Comparison of ENCODE assay signal across 1 cellular context in genomic region chr3:172696357-172696756, GRCh38.
TF ChIP-seq lines count a peak whose summit lies in the region.

No MANE protein-coding gene starts in this region.

TF ChIP-seq in HepG2, 621 proteins besides CTCF, POLR2A, EP300 and RAD21 (continued from another document and continues in another):
- peak; percentile 92 for TF ChIP-seq ZGPAT (CRISPR knock-in tag; IDR thresholded peaks at IDR 0.05)
- TF ChIP-seq MAFF (IDR thresholded peaks at IDR 0.05; ENCODE audit: low read depth, low read length): no peak
- no peak for TF ChIP-seq ZBTB44 (CRISPR knock-in tag; IDR thresholded peaks at IDR 0.05)
- TF ChIP-seq, protein P1, sequence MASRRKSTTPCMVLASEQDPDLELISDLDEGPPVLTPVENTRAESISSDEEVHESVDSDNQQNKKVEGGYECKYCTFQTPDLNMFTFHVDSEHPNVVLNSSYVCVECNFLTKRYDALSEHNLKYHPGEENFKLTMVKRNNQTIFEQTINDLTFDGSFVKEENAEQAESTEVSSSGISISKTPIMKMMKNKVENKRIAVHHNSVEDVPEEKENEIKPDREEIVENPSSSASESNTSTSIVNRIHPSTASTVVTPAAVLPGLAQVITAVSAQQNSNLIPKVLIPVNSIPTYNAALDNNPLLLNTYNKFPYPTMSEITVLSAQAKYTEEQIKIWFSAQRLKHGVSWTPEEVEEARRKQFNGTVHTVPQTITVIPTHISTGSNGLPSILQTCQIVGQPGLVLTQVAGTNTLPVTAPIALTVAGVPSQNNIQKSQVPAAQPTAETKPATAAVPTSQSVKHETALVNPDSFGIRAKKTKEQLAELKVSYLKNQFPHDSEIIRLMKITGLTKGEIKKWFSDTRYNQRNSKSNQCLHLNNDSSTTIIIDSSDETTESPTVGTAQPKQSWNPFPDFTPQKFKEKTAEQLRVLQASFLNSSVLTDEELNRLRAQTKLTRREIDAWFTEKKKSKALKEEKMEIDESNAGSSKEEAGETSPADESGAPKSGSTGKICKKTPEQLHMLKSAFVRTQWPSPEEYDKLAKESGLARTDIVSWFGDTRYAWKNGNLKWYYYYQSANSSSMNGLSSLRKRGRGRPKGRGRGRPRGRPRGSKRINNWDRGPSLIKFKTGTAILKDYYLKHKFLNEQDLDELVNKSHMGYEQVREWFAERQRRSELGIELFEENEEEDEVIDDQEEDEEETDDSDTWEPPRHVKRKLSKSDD (CRISPR knock-in tag; IDR thresholded peaks at IDR 0.05; ENCODE audit: low read depth): no peak
- TF ChIP-seq, protein P2, sequence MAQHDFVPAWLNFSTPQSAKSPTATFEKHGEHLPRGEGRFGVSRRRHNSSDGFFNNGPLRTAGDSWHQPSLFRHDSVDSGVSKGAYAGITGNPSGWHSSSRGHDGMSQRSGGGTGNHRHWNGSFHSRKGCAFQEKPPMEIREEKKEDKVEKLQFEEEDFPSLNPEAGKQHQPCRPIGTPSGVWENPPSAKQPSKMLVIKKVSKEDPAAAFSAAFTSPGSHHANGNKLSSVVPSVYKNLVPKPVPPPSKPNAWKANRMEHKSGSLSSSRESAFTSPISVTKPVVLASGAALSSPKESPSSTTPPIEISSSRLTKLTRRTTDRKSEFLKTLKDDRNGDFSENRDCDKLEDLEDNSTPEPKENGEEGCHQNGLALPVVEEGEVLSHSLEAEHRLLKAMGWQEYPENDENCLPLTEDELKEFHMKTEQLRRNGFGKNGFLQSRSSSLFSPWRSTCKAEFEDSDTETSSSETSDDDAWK (CRISPR knock-in tag; IDR thresholded peaks at IDR 0.05): no peak
- TF ChIP-seq GMEB1 (CRISPR knock-in tag; IDR thresholded peaks at IDR 0.05; ENCODE audit: borderline replicate concordance): no peak; the same call in 1 of the 2 replicates
- TF ChIP-seq GMEB2 (CRISPR knock-in tag; IDR thresholded peaks at IDR 0.05; ENCODE audit: low read depth): peak; percentile 19; the same call in 1 of the 2 replicates
- no peak for TF ChIP-seq ZNF776 (CRISPR knock-in tag; IDR thresholded peaks at IDR 0.05)
- TF ChIP-seq ZNF766 (CRISPR knock-in tag; IDR thresholded peaks at IDR 0.05; ENCODE audit: borderline replicate concordance): no peak
- no peak for TF ChIP-seq ZBED4 (CRISPR knock-in tag; IDR thresholded peaks at IDR 0.05; ENCODE audit: borderline replicate concordance)
- TF ChIP-seq, protein P3, sequence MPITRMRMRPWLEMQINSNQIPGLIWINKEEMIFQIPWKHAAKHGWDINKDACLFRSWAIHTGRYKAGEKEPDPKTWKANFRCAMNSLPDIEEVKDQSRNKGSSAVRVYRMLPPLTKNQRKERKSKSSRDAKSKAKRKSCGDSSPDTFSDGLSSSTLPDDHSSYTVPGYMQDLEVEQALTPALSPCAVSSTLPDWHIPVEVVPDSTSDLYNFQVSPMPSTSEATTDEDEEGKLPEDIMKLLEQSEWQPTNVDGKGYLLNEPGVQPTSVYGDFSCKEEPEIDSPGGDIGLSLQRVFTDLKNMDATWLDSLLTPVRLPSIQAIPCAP (CRISPR knock-in tag; IDR thresholded peaks at IDR 0.05; ENCODE audit: low read depth): no peak
- no peak for TF ChIP-seq EED (CRISPR knock-in tag; IDR thresholded peaks at IDR 0.05)
- TF ChIP-seq EHMT2 (IDR thresholded peaks at IDR 0.05; ENCODE audit: borderline replicate concordance, low read depth, low read length): no peak
- TF ChIP-seq REL (CRISPR knock-in tag; conservative IDR thresholded peaks at IDR 0.05): no peak
- TF ChIP-seq ETV5 (CRISPR knock-in tag; IDR thresholded peaks at IDR 0.05; ENCODE audit: borderline replicate concordance): peak; percentile 68; the same call in 1 of the 2 replicates
- TF ChIP-seq TMF1 (CRISPR knock-in tag; IDR thresholded peaks at IDR 0.05; ENCODE audit: low read depth): no peak
- TF ChIP-seq SMC3 (IDR thresholded peaks at IDR 0.05; ENCODE audit: low read length): peak; percentile 22; the same call in 1 of the 2 replicates
- TF ChIP-seq ZNF672 (CRISPR knock-in tag; IDR thresholded peaks at IDR 0.05): no peak
- no peak for TF ChIP-seq HOXA5 (CRISPR knock-in tag; IDR thresholded peaks at IDR 0.05)
- no peak for TF ChIP-seq ZMAT5 (CRISPR knock-in tag; IDR thresholded peaks at IDR 0.05; ENCODE audit: borderline replicate concordance, low read depth)
- no peak for TF ChIP-seq ZNF777 (CRISPR knock-in tag; IDR thresholded peaks at IDR 0.05)
- TF ChIP-seq GATAD1 (CRISPR knock-in tag; IDR thresholded peaks at IDR 0.05): peak; percentile 48; the same call in 1 of the 2 replicates
- TF ChIP-seq, protein P4, sequence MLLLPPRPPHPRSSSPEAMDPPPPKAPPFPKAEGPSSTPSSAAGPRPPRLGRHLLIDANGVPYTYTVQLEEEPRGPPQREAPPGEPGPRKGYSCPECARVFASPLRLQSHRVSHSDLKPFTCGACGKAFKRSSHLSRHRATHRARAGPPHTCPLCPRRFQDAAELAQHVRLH (CRISPR knock-in tag; IDR thresholded peaks at IDR 0.05; ENCODE audit: borderline replicate concordance, low read depth): peak; percentile 66; the same call in 1 of the 2 replicates
- TF ChIP-seq ZNF660 (CRISPR knock-in tag; IDR thresholded peaks at IDR 0.05; ENCODE audit: borderline replicate concordance, low read depth): no peak
- TF ChIP-seq ZFP37 (CRISPR knock-in tag; IDR thresholded peaks at IDR 0.05; ENCODE audit: borderline replicate concordance): 0 out of 2 replicates have a peak, but pooled peaks have one; percentile 34
- no peak for TF ChIP-seq ZNF547 (CRISPR knock-in tag; IDR thresholded peaks at IDR 0.05)
- no peak for TF ChIP-seq NR1H2 (CRISPR knock-in tag; IDR thresholded peaks at IDR 0.05; ENCODE audit: borderline replicate concordance, low read depth)
- peak; percentile 89 for TF ChIP-seq PPARG (CRISPR knock-in tag; conservative IDR thresholded peaks at IDR 0.05)
- TF ChIP-seq NONO (IDR thresholded peaks at IDR 0.05): no peak
- peak; percentile 70; the same call in 1 of the 2 replicates for TF ChIP-seq NONO (CRISPR knock-in tag; conservative IDR thresholded peaks at IDR 0.05)
- no peak for TF ChIP-seq POLR2G (IDR thresholded peaks at IDR 0.05; ENCODE audit: low read depth, low read length)
- TF ChIP-seq NCOR1 (IDR thresholded peaks at IDR 0.05; ENCODE audit: borderline replicate concordance, low read length): peak; percentile 90; the same call in 1 of the 2 replicates
- TF ChIP-seq ZNF296 (CRISPR knock-in tag; conservative IDR thresholded peaks at IDR 0.05): no peak
- TF ChIP-seq, protein P5, sequence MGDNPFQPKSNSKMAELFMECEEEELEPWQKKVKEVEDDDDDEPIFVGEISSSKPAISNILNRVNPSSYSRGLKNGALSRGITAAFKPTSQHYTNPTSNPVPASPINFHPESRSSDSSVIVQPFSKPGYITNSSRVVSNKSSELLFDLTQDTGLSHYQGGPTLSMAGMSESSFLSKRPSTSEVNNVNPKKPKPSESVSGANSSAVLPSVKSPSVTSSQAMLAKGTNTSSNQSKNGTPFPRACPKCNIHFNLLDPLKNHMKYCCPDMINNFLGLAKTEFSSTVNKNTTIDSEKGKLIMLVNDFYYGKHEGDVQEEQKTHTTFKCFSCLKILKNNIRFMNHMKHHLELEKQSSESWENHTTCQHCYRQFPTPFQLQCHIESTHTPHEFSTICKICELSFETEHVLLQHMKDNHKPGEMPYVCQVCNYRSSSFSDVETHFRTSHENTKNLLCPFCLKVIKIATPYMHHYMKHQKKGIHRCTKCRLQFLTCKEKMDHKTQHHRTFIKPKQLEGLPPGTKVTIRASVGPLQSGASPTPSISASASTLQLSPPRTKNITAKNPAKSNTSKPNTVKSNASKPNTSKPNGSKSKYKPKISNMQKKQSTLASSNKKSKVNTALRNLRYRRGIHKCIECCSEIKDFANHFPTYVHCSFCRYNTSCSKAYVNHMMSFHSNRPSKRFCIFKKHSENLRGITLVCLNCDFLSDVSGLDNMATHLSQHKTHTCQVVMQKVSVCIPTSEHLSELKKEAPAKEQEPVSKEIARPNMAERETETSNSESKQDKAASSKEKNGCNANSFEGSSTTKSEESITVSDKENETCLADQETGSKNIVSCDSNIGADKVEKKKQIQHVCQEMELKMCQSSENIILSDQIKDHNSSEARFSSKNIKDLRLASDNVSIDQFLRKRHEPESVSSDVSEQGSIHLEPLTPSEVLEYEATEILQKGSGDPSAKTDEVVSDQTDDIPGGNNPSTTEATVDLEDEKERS (CRISPR knock-in tag; IDR thresholded peaks at IDR 0.05): peak; percentile 87
- TF ChIP-seq ZNF615 (CRISPR knock-in tag; IDR thresholded peaks at IDR 0.05; ENCODE audit: borderline replicate concordance): no peak
- TF ChIP-seq YEATS2 (CRISPR knock-in tag; IDR thresholded peaks at IDR 0.05; ENCODE audit: borderline replicate concordance): no peak; the same call in 1 of the 2 replicates
- peak; percentile 81 for TF ChIP-seq HNF4G (IDR thresholded peaks at IDR 0.05; ENCODE audit: borderline replicate concordance, low read depth, low read length)
- peak; percentile 67; the same call in 1 of the 2 replicates for TF ChIP-seq HNF4G (CRISPR knock-in tag; IDR thresholded peaks at IDR 0.05; ENCODE audit: borderline replicate concordance, low read depth)
- TF ChIP-seq FOSL2 (CRISPR knock-in tag; IDR thresholded peaks at IDR 0.05): peak; percentile 63
- TF ChIP-seq THAP8 (CRISPR knock-in tag; IDR thresholded peaks at IDR 0.05; ENCODE audit: borderline replicate concordance): no peak
- TF ChIP-seq ZNF746 (CRISPR knock-in tag; IDR thresholded peaks at IDR 0.05): no peak
